In genomic region chr1:162497723-162498441, GRCh38 we compare ENCODE assay signal across 1 cellular context.
TF ChIP-seq lines count a peak whose summit lies in the region.

UHMK1 (plus strand) TSS chr1:162497818; CDS start chr1:162498001, 183 bp downstream.

TF ChIP-seq in HepG2, 621 proteins besides CTCF, POLR2A, EP300 and RAD21 (continued from another document and continues in another):
- TF ChIP-seq KLF11 (CRISPR knock-in tag; IDR thresholded peaks at IDR 0.05) (no peak), DMAP1 (CRISPR knock-in tag; IDR thresholded peaks at IDR 0.05) (no peak), ZFP91 (CRISPR knock-in tag; IDR thresholded peaks at IDR 0.05; ENCODE audit: borderline replicate concordance) (peak; percentile 88), ELF1 (CRISPR knock-in tag; IDR thresholded peaks at IDR 0.05) (peak; percentile 71), CHD4 (IDR thresholded peaks at IDR 0.05; ENCODE audit: borderline replicate concordance, low read length) (no peak), ZNF740 (CRISPR knock-in tag; IDR thresholded peaks at IDR 0.05) (peak; percentile 62; the same call in 1 of the 2 replicates), ZNF761 (CRISPR knock-in tag; conservative IDR thresholded peaks at IDR 0.05) (peak; percentile 59), ZNF552 (CRISPR knock-in tag; IDR thresholded peaks at IDR 0.05; ENCODE audit: borderline replicate concordance) (no peak), RFXAP (CRISPR knock-in tag; IDR thresholded peaks at IDR 0.05; ENCODE audit: borderline replicate concordance) (0 out of 2 replicates have a peak, but pooled peaks have one; percentile 29), ZNF234 (CRISPR knock-in tag; conservative IDR thresholded peaks at IDR 0.05) (no peak), CCAR2 (optimal IDR thresholded peaks at IDR 0.05; ENCODE audit: low read depth, low read length) (no peak), ARNTL (CRISPR knock-in tag; IDR thresholded peaks at IDR 0.05) (0 out of 2 replicates have a peak, but pooled peaks have one; percentile 30), REXO4 (CRISPR knock-in tag; IDR thresholded peaks at IDR 0.05; ENCODE audit: borderline replicate concordance) (peak; percentile 72; the same call in 1 of the 2 replicates), MXI1 (IDR thresholded peaks at IDR 0.05; ENCODE audit: borderline replicate concordance, low read depth, low read length) (peak; percentile 32; the same call in 1 of the 3 replicates), FOXO4 (CRISPR knock-in tag; conservative IDR thresholded peaks at IDR 0.05) (no peak), ZNF296 (CRISPR knock-in tag; conservative IDR thresholded peaks at IDR 0.05) (no peak), ZNF563 (CRISPR knock-in tag; IDR thresholded peaks at IDR 0.05) (peak; percentile 84), TRAFD1 (CRISPR knock-in tag; IDR thresholded peaks at IDR 0.05; ENCODE audit: borderline replicate concordance) (no peak), PRPF4 (IDR thresholded peaks at IDR 0.05; ENCODE audit: low read depth, low read length, poor library complexity, severe bottlenecking) (no peak), HINFP (CRISPR knock-in tag; IDR thresholded peaks at IDR 0.05; ENCODE audit: low read depth) (0 out of 2 replicates have a peak, but pooled peaks have one; percentile 24), NR0B2 (CRISPR knock-in tag; IDR thresholded peaks at IDR 0.05) (peak; percentile 44; the same call in 1 of the 2 replicates), ZXDC (CRISPR knock-in tag; IDR thresholded peaks at IDR 0.05) (no peak), CERS6 (CRISPR knock-in tag; IDR thresholded peaks at IDR 0.05) (no peak), SIN3A (IDR thresholded peaks at IDR 0.05; ENCODE audit: borderline replicate concordance, low read depth, low read length) (0 out of 2 replicates have a peak, but pooled peaks have one; percentile 23), REST (IDR thresholded peaks at IDR 0.05; ENCODE audit: borderline replicate concordance in 1 of 2, low read depth in 1 of 2, low read length in 2 of 2) (no peak; a peak in 1 of 4 replicates), ZFP37 (CRISPR knock-in tag; IDR thresholded peaks at IDR 0.05; ENCODE audit: borderline replicate concordance) (no peak), YY1 (IDR thresholded peaks at IDR 0.05; ENCODE audit: insufficient read depth, insufficient replicate concordance, low read depth, low read length) (peak; percentile 96), ZBTB43 (CRISPR knock-in tag; conservative IDR thresholded peaks at IDR 0.05) (no peak), ZNF878 (CRISPR knock-in tag; IDR thresholded peaks at IDR 0.05) (no peak), DPF2 (CRISPR knock-in tag; IDR thresholded peaks at IDR 0.05; ENCODE audit: borderline replicate concordance, low read depth) (no peak), MLLT10 (CRISPR knock-in tag; IDR thresholded peaks at IDR 0.05) (no peak), EEA1 (CRISPR knock-in tag; IDR thresholded peaks at IDR 0.05; ENCODE audit: borderline replicate concordance) (peak; percentile 62; the same call in 1 of the 2 replicates), FOXC1 (CRISPR knock-in tag; IDR thresholded peaks at IDR 0.05; ENCODE audit: borderline replicate concordance) (0 out of 2 replicates have a peak, but pooled peaks have one; percentile 27), ZNF576 (CRISPR knock-in tag; IDR thresholded peaks at IDR 0.05) (no peak), ZFP41 (CRISPR knock-in tag; IDR thresholded peaks at IDR 0.05; ENCODE audit: borderline replicate concordance) (no peak), SRSF9 (IDR thresholded peaks at IDR 0.05; ENCODE audit: borderline replicate concordance, insufficient read depth, low read depth, low read length, poor library complexity, severe bottlenecking) (no peak), SIX4 (CRISPR knock-in tag; IDR thresholded peaks at IDR 0.05) (no peak; the same call in 1 of the 2 replicates), ZNF556 (CRISPR knock-in tag; IDR thresholded peaks at IDR 0.05; ENCODE audit: borderline replicate concordance) (no peak), ARID3A (IDR thresholded peaks at IDR 0.05; ENCODE audit: low read depth, low read length) (no peak), THYN1 (CRISPR knock-in tag; IDR thresholded peaks at IDR 0.05; ENCODE audit: borderline replicate concordance, low read depth) (no peak), ZNF616 (CRISPR knock-in tag; IDR thresholded peaks at IDR 0.05; ENCODE audit: low read depth) (peak; percentile 52; the same call in 1 of the 2 replicates), SMAD9 (CRISPR knock-in tag; IDR thresholded peaks at IDR 0.05) (no peak)
